8 cellular contexts compared by ENCODE assay signal in genomic region chr11:130146797-130147196, GRCh38. TPM values are rescaled to one million over a fixed set of nuclear protein-coding genes. Genes with fewer than 3 reads are reported as not detected.
DNase-seq lines count a peak whose midpoint lies in the region; ATAC-seq, FAIRE-seq and TF ChIP-seq lines count a peak whose summit lies in the region.

No MANE protein-coding gene starts in this region.

- H3K4me3 ChIP-seq in A549 (no peak overlapping the region), body of pancreas (no peak overlapping the region)

- POLR2A ChIA-PET in A549 (lab: Yijun Ruan, JAX) = interaction anchor here (2.8 kb wide), 1 partner anchor 144 kb away, joined by 19 read pairs; the partner anchor contains the start of gene PRDM10

- no peak overlapping the region for H3K4me3 Mint-ChIP-seq in nephron progenitor cell

- peaks cover 13% of the 10 kb centered on the region for H3K4me1 ChIP-seq in A549
- H3K4me1 ChIP-seq in body of pancreas = peaks cover 38% of the 10 kb centered on the region

- H3K27ac ChIP-seq in A549 = no peak overlapping the region
- H3K27ac ChIP-seq in body of pancreas = peak overlapping the region; percentile 60 to 86 (median 80)

- H3K27ac Mint-ChIP-seq in nephron progenitor cell = no peak overlapping the region

- no peak for DNase-seq in A549 (ENCODE audit: low read depth in 1 of 2, low spot score in 1 of 2)
- DNase-seq in KG1 (lab: John Stamatoyannopoulos, UW) = peak; percentile 76
- peak; percentile 65 to 86 (median 74) for DNase-seq in body of pancreas
- peak; percentile 92 for DNase-seq in medulla oblongata (ENCODE audit: extremely low spot score)
- DNase-seq in nephron progenitor cell = no peak

- FAIRE-seq in A549 (lab: Jason Lieb, UNC) = no peak

- no peaks in the 10 kb centered on the region for H3K9me3 Mint-ChIP-seq in nephron progenitor cell

- H3K36me3 ChIP-seq in body of pancreas (replicated peaks in 1 of 2; ENCODE audit: insufficient read depth in 1 of 2, low read depth in 2 of 2) = no peaks in the 10 kb centered on the region

- no peak overlapping the region for H3K4me2 ChIP-seq in A549

- CTCF ChIA-PET in A549 (lab: Yijun Ruan, JAX) = interaction anchor here (0.9 to 1.7 kb wide), 13 partner anchors 9 to 361 kb away, joined by 3 to 8 read pairs (median 3); no protein-coding TSS in a partner anchor

- H3K36me3 Mint-ChIP-seq in nephron progenitor cell (ENCODE audit: low read depth) = peaks cover 69% of the 10 kb centered on the region

- 86% methylated on average over 5 of the region's 5 CpGs for WGBS in A549 (ENCODE audit: missing lambda C conversion rate)
- WGBS in body of pancreas, 2 donors = 21 to 37% methylated on average over 5 of the region's 5 CpGs

- TF ChIP-seq CTCF in A549 (IDR thresholded peaks at IDR 0.05) = no peak
- TF ChIP-seq CTCF in body of pancreas (IDR thresholded peaks at IDR 0.05) = no peak
- no peak for TF ChIP-seq CTCF in nephron progenitor cell (IDR thresholded peaks at IDR 0.05)

- intact Hi-C loops in body of pancreas (cut with DNase I) = no loop called here

- H3K27me3 Mint-ChIP-seq in nephron progenitor cell (ENCODE audit: low read depth, poor library complexity) = no peaks in the 10 kb centered on the region

- TF ChIP-seq POLR2A in A549 (IDR thresholded peaks at IDR 0.05; ENCODE audit: low read length) (no peak), body of pancreas (IDR thresholded peaks at IDR 0.05) (no peak)

- peaks cover 58% of the 10 kb centered on the region for H3K4me1 Mint-ChIP-seq in nephron progenitor cell

- no peak for TF ChIP-seq RAD21 in A549 (conservative IDR thresholded peaks at IDR 0.05 in 1 of 2, IDR thresholded peaks at IDR 0.05 in 1 of 2)

- no peak for TF ChIP-seq EP300 in A549 (IDR thresholded peaks at IDR 0.05)

- H3K9me3 ChIP-seq in A549 (no peaks in the 10 kb centered on the region), body of pancreas (no peaks in the 10 kb centered on the region)

- H3K27me3 ChIP-seq in body of pancreas = no peaks in the 10 kb centered on the region

- peak; percentile 48 to 54; a peak in 4 of 6 replicates for ATAC-seq in A549
- ATAC-seq in body of pancreas = peak; percentile 69
- no peak for ATAC-seq in GM18861 (IDR thresholded peaks at IDR 0.05; ENCODE audit: unreplicated experiment)
- no peak for ATAC-seq in HG02884 (IDR thresholded peaks at IDR 0.05; ENCODE audit: unreplicated experiment)
- no peak for ATAC-seq in HG03520 (IDR thresholded peaks at IDR 0.05; ENCODE audit: unreplicated experiment)

TF ChIP-seq in A549, 52 proteins besides CTCF, POLR2A, EP300 and RAD21:
- TF ChIP-seq USF2 (IDR thresholded peaks at IDR 0.05) (no peak), TFCP2L1 (CRISPR knock-in tag; IDR thresholded peaks at IDR 0.05) (no peak), MYC (IDR thresholded peaks at IDR 0.05; ENCODE audit: borderline replicate concordance, low read length) (no peak), HEYL (CRISPR knock-in tag; IDR thresholded peaks at IDR 0.05) (no peak), MAX (IDR thresholded peaks at IDR 0.05) (no peak), PBX3 (IDR thresholded peaks at IDR 0.05) (no peak), HOXB5 (CRISPR knock-in tag; IDR thresholded peaks at IDR 0.05) (no peak), CHD4 (IDR thresholded peaks at IDR 0.05; ENCODE audit: borderline replicate concordance) (no peak), ZFP36 (IDR thresholded peaks at IDR 0.05; ENCODE audit: borderline replicate concordance, partially characterized antibody) (no peak), CEBPB (IDR thresholded peaks at IDR 0.05) (no peak), NR3C1 (IDR thresholded peaks at IDR 0.05) (no peak), PHF8 (IDR thresholded peaks at IDR 0.05; ENCODE audit: borderline replicate concordance, low read depth) (no peak), ZC3H11A (IDR thresholded peaks at IDR 0.05) (no peak), TP53 (CRISPR knock-in tag; IDR thresholded peaks at IDR 0.05) (no peak)

RNA-seq across cellular contexts. Expression of gene ST14, which starts 12.8 kb away (rescaled TPM):
- polyA plus RNA-seq in A549 (2011; rRNA removed) = 0.17 TPM in 2 replicates
- polyA plus RNA-seq in A549 (2012; cell fraction: cytosol; rRNA removed) = 0.05 and 0.06 TPM in 2 replicates
- polyA plus RNA-seq in A549 (2012; cell fraction: nucleus; rRNA removed) = 0.14 and 0.28 TPM in 2 replicates
- 0.04 to 0.09 TPM (median 0.05 TPM) in 3 replicates for polyA plus RNA-seq in A549 (2017; fragmentation: RNase III; extraction: RNeasy Plus Mini Kit Qiagen cat#74134 plus additional on column Dnase treatment)
- polyA minus RNA-seq in A549 (2011; rRNA and poly(A)+ RNA removed) = 0.04 TPM in 1 of 2 replicates, not detected in the other
- 10 to 100 TPM; 55.3 to 61.0 TPM for total RNA-seq in body of pancreas

Comparison
In these comparisons a context has a peak if more than half of its experiments do, and no peak if none do; other contexts are left out.
1. ATAC-seq: peak in A549 (2 of 2) and body of pancreas (single experiment); none in GM18861 (single experiment), HG02884 (single experiment) and HG03520 (single experiment).
2. DNase-seq: peak in KG1 (single experiment), body of pancreas (4 of 4) and medulla oblongata (single experiment); none in A549 (0 of 2) and nephron progenitor cell (single experiment).
3. H3K27ac ChIP-seq: peak in body of pancreas (4 of 4); none in A549 (0 of 2).